ENCODE assay signal across 10 cellular contexts in the genomic region with DNA sequence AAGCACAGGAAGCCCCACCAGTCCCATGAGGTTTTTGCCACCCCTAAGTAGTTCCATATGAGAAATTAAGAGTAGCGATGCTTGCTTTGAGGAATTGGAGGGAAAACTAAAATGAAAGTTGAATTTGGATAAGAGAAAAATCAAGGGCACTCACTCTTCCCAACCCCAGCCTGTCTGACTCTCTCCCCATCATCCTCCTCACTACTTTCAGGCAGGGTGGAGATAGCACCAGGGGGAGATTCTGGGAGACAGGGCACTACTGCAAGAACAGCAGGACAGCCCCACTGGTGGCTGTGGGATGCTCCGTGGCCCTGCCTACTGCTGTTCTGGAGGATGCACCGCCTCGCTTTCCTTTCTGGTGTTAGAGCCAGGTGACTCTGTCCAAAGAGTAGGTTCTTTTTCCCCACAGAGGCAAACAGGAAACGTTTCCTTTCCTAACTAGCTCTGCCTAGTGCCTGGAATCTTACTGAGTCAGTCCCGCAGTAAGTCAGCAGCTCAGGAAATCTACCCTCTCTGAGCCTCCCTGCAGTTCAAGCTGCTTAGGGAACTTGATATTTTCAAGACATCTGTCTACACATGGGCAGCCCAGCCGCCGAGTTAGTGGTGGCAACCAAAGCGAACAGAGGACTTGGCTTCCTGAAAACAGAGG. TPM values are rescaled to one million over a fixed set of nuclear protein-coding genes. Genes with fewer than 3 reads are reported as not detected.
A peak's percentile ranks its signal among the peaks of the same experiment; 100 is the strongest.
DNase-seq lines count a peak whose midpoint lies in the region; ATAC-seq, FAIRE-seq and TF ChIP-seq lines count a peak whose summit lies in the region.
"Had no signal": no experiment of that assay in that cellular context is flagged by ENCODE, and none has a peak within 500 bp of the region (broad histone marks: within the 10 kb centered on the region; RNA-seq: fewer than 3 reads in every experiment).

No MANE protein-coding gene starts in this region.

- no peak overlapping the region for H4K91ac ChIP-seq in trophoblast cell (ENCODE audit: low read depth, low read length)

- peak overlapping the region; percentile 99 for H2AFZ ChIP-seq in endothelial cell of umbilical vein (ENCODE audit: low read depth, low read length)
- H2AFZ ChIP-seq in parathyroid adenoma: no peak overlapping the region
- H2AFZ ChIP-seq in trophoblast cell (ENCODE audit: insufficient read depth, low read length, poor library complexity): no peak overlapping the region
- H2AFZ ChIP-seq in MM.1S (ENCODE audit: low read length): no peak overlapping the region

- POLR2A ChIA-PET in Panc1 (lab: Charles Lee): no interaction called here
- POLR2A ChIA-PET in endothelial cell of umbilical vein (lab: Charles Lee): interaction anchor here (1.1 kb wide), 1 partner anchor 32 kb away, joined by 4 read pairs; no protein-coding TSS in a partner anchor

- no peak overlapping the region for H3K18ac ChIP-seq in trophoblast cell (ENCODE audit: low read length)

- no TSS peak for BruUV-seq in Panc1 (replicated peaks; lab: Mats Ljungman, UMichigan)
- BruUV-seq in endothelial cell of umbilical vein (replicated peaks; lab: Mats Ljungman, UMichigan): no TSS peak

- no peak overlapping the region for H3K4ac ChIP-seq in trophoblast cell (ENCODE audit: low read depth, low read length)

- H3K23ac ChIP-seq in trophoblast cell (ENCODE audit: low read length): no peak overlapping the region

- H3K4me1 ChIP-seq in Panc1 (ENCODE audit: control insufficient read depth, insufficient read depth, low read length): peaks cover 4% of the 10 kb centered on the region
- peaks cover 32% of the 10 kb centered on the region for H3K4me1 ChIP-seq in endothelial cell of umbilical vein (ENCODE audit: control insufficient read depth, extremely low read depth, insufficient read depth, low read length)
- H3K4me1 ChIP-seq in parathyroid adenoma: no peaks in the 10 kb centered on the region
- peaks cover 3% of the 10 kb centered on the region in 2 experiments for H3K4me1 ChIP-seq in trophoblast cell (ENCODE audit: control insufficient read depth in 1 of 2, insufficient read depth in 2 of 2, low read length in 2 of 2)
- no peaks in the 10 kb centered on the region; the same call in 1 of the 2 replicates for H3K4me1 ChIP-seq in MM.1S (ENCODE audit: low read length)

- dilution Hi-C loops in endothelial cell of umbilical vein (cut with MboI; ENCODE audit: extremely low pct_ligation_motif_present, low sequenced_read_pairs): no loop called here

- H2BK12ac ChIP-seq in trophoblast cell (ENCODE audit: low read length): no peak overlapping the region

- H2BK120ac ChIP-seq in trophoblast cell (ENCODE audit: insufficient read depth, low read length, poor library complexity): no peak overlapping the region

- H3K9me1 ChIP-seq in endothelial cell of umbilical vein (replicated peaks; ENCODE audit: control insufficient read depth, extremely low read depth, insufficient read depth, low read length): no peaks in the 10 kb centered on the region

- CTCF ChIA-PET in Panc1 (lab: Charles Lee): no interaction called here
- CTCF ChIA-PET in endothelial cell of umbilical vein (lab: Charles Lee): interaction anchor here (1.3 to 2.8 kb wide), 7 partner anchors 11 to 230 kb away, joined by 3 to 37 read pairs (median 11); no protein-coding TSS in a partner anchor

- peak; percentile 88 for FAIRE-seq in endothelial cell of umbilical vein (lab: Jason Lieb, UNC)

- H3K27ac ChIP-seq in Panc1 (ENCODE audit: low read length) (no peak overlapping the region), endothelial cell of umbilical vein (ENCODE audit: insufficient read depth, low read depth, low read length) (peak overlapping the region; percentile 79), parathyroid adenoma (peak overlapping the region; percentile 4), trophoblast cell (ENCODE audit: low read depth, low read length) (no peak overlapping the region), MM.1S (ENCODE audit: low read length) (no peak overlapping the region)

- H3K4me3 ChIP-seq in Panc1 (ENCODE audit: low read depth in 2 of 2, low read length in 2 of 2) (no peak overlapping the region), endothelial cell of umbilical vein (replicated peaks in 1 of 3; ENCODE audit: insufficient read depth in 1 of 3, low read depth in 1 of 3, low read length in 3 of 3) (peak overlapping the region in 1 of 3 experiments; percentile 38), parathyroid adenoma (ENCODE audit: low read depth, low read length) (no peak overlapping the region), trophoblast cell (ENCODE audit: low read depth, low read length) (no peak overlapping the region), MM.1S (ENCODE audit: low read length) (no peak overlapping the region)

- H3K79me2 ChIP-seq in endothelial cell of umbilical vein (ENCODE audit: control insufficient read depth, insufficient read depth, low read length): no peaks in the 10 kb centered on the region
- no peaks in the 10 kb centered on the region for H3K79me2 ChIP-seq in parathyroid adenoma
- no peaks in the 10 kb centered on the region for H3K79me2 ChIP-seq in trophoblast cell (ENCODE audit: control insufficient read depth, insufficient read depth, low read length, poor library complexity)
- H3K79me2 ChIP-seq in MM.1S (ENCODE audit: low read length): no peaks in the 10 kb centered on the region

- intact Hi-C loops in Panc1 (cut with micrococcal nuclease; ENCODE audit: unreplicated experiment) (no loop called here), endothelial cell of umbilical vein (cut with micrococcal nuclease) (loop anchor here (1.0 kb wide), 2 partner anchors 8 to 16 kb away; no protein-coding TSS in a partner anchor)

- H4K8ac ChIP-seq in trophoblast cell (ENCODE audit: low read depth, low read length): no peak overlapping the region

- H3F3A ChIP-seq in MM.1S (ENCODE audit: insufficient read depth, low read length): no peaks in the 10 kb centered on the region

- H3K9me2 ChIP-seq in MM.1S (replicated peaks; ENCODE audit: insufficient read depth, low read length): no peaks in the 10 kb centered on the region

- H4K12ac ChIP-seq in trophoblast cell (ENCODE audit: low read depth, low read length): no peak overlapping the region

- H3K4me2 ChIP-seq in endothelial cell of umbilical vein (ENCODE audit: insufficient read depth, low read length): peak overlapping the region; percentile 81
- H3K4me2 ChIP-seq in parathyroid adenoma (ENCODE audit: low read length): no peak overlapping the region
- H3K4me2 ChIP-seq in trophoblast cell (ENCODE audit: low read length): no peak overlapping the region
- H3K4me2 ChIP-seq in MM.1S (ENCODE audit: low read depth, low read length): no peak overlapping the region

- WGBS in trophoblast cell (ENCODE audit: extremely low coverage, insufficient coverage, insufficient read length): no CpG with 5 or more reads among the region's 9 CpGs

- DNase-seq in EH (ENCODE audit: low read depth): peak; percentile 63
- no peak for DNase-seq in Panc1 (ENCODE audit: low read depth, low spot score)
- DNase-seq in endothelial cell of umbilical vein (ENCODE audit: low read depth, low spot score): peak; percentile 94
- no peak for DNase-seq in NCI-H1436 treated with DMSO at 0.1 percent for 48 hours (lab: John Stamatoyannopoulos, UW)
- no peak for DNase-seq in trophoblast cell
- DNase-seq in MM.1S: no peak
- DNase-seq in DMS153 (lab: John Stamatoyannopoulos, UW): no peak
- DNase-seq: NCI-H526 treated with DMSO at 0.1 percent for 48 hours; stimulated activated CD4-positive, alpha-beta T cell treated with anti-CD3 and anti-CD28 coated beads, Interleukin-4, amount 100 ng/mL, for 4 hours had no signal

- no peaks in the 10 kb centered on the region for H3K27me3 ChIP-seq in Panc1 (ENCODE audit: control insufficient read depth, insufficient read depth, low read length)
- H3K27me3 ChIP-seq in endothelial cell of umbilical vein (ENCODE audit: control insufficient read depth in 2 of 2, insufficient read depth in 2 of 2, low read length in 2 of 2): no peaks in the 10 kb centered on the region
- no peaks in the 10 kb centered on the region for H3K27me3 ChIP-seq in parathyroid adenoma (ENCODE audit: control insufficient read depth, insufficient read depth, low read length)
- H3K27me3 ChIP-seq in trophoblast cell (ENCODE audit: insufficient read depth, low read length): no peaks in the 10 kb centered on the region
- H3K27me3 ChIP-seq in MM.1S (replicated peaks; ENCODE audit: insufficient read depth, low read length): no peaks in the 10 kb centered on the region

- TF ChIP-seq POLR2A in endothelial cell of umbilical vein (IDR thresholded peaks at IDR 0.05; ENCODE audit: low read depth, low read length): no peak

- peak overlapping the region; percentile 63 for H3K9ac ChIP-seq in endothelial cell of umbilical vein (replicated peaks; ENCODE audit: extremely low read depth, insufficient read depth, low read length)
- no peak overlapping the region for H3K9ac ChIP-seq in parathyroid adenoma
- no peak overlapping the region for H3K9ac ChIP-seq in trophoblast cell (ENCODE audit: low read length)
- H3K9ac ChIP-seq in MM.1S (ENCODE audit: low read length): no peak overlapping the region

- no peaks in the 10 kb centered on the region for H3K79me1 ChIP-seq in trophoblast cell (ENCODE audit: low read length)

- ATAC-seq in Panc1: peak; percentile 80

- no peak overlapping the region for H2BK5ac ChIP-seq in trophoblast cell (ENCODE audit: low read depth, low read length, poor library complexity)

- H4K20me1 ChIP-seq in endothelial cell of umbilical vein (replicated peaks; ENCODE audit: control insufficient read depth, extremely low read depth, insufficient read depth, low read length) (no peaks in the 10 kb centered on the region), MM.1S (ENCODE audit: insufficient read depth, low read length) (no peaks in the 10 kb centered on the region)

- H3K9me3 ChIP-seq in Panc1 (ENCODE audit: control insufficient read depth, insufficient read depth, low read depth, low read length) (no peaks in the 10 kb centered on the region), endothelial cell of umbilical vein (replicated peaks; ENCODE audit: control insufficient read depth, insufficient read depth, low read length) (no peaks in the 10 kb centered on the region), parathyroid adenoma (ENCODE audit: control insufficient read depth, low read length) (no peaks in the 10 kb centered on the region), trophoblast cell (ENCODE audit: insufficient read depth, low read depth, low read length) (no peaks in the 10 kb centered on the region), MM.1S (replicated peaks; ENCODE audit: insufficient read depth, low read length) (no peaks in the 10 kb centered on the region)

- no peak for TF ChIP-seq CTCF in Panc1 (IDR thresholded peaks at IDR 0.05)
- no peak for TF ChIP-seq CTCF in endothelial cell of umbilical vein (IDR thresholded peaks at IDR 0.05; ENCODE audit: extremely low read depth in 1 of 2, insufficient read depth in 1 of 2, low read depth in 1 of 2, low read length in 2 of 2)
- TF ChIP-seq CTCF in parathyroid adenoma (IDR thresholded peaks at IDR 0.05): no peak
- TF ChIP-seq CTCF in MM.1S (IDR thresholded peaks at IDR 0.05; ENCODE audit: low read length): no peak

- H3K36me3 ChIP-seq in Panc1 (ENCODE audit: control insufficient read depth, insufficient read depth, low read length) (no peaks in the 10 kb centered on the region), endothelial cell of umbilical vein (ENCODE audit: control insufficient read depth in 2 of 2, extremely low read depth in 1 of 2, insufficient read depth in 2 of 2, low read length in 2 of 2) (no peaks in the 10 kb centered on the region), parathyroid adenoma (ENCODE audit: control insufficient read depth, insufficient read depth, low read length) (no peaks in the 10 kb centered on the region), trophoblast cell (ENCODE audit: control insufficient read depth in 1 of 2, insufficient read depth in 2 of 2, low read length in 2 of 2) (no peaks in the 10 kb centered on the region), MM.1S (replicated peaks; ENCODE audit: insufficient read depth, low read length) (no peaks in the 10 kb centered on the region)

- in situ Hi-C loops in Panc1 (cut with HindIII; ENCODE audit: low pct_unique_long_range_greater_than_20kb, low sequenced_read_pairs): loop anchor here (5.0 kb wide), 1 partner anchor 42 kb away; no protein-coding TSS in a partner anchor

- no peak overlapping the region for H2AK5ac ChIP-seq in trophoblast cell (ENCODE audit: low read length)

- no peak overlapping the region for H3K14ac ChIP-seq in trophoblast cell (ENCODE audit: low read length)

RNA-seq across cellular contexts. Expression of a gene that starts 11.2 kb away (rescaled TPM):
- total RNA-seq in Panc1 (2021; ENCODE audit: unreplicated experiment) (132 TPM), endothelial cell of umbilical vein (249 and 271 TPM in 2 replicates)
- 140 TPM for polyA plus RNA-seq in Panc1 (2012; ENCODE audit: insufficient read length)
- 277 and 298 TPM in 2 replicates for polyA plus RNA-seq in endothelial cell of umbilical vein
- 254 and 295 TPM in 2 replicates for polyA plus RNA-seq in endothelial cell of umbilical vein (2011; cell fraction: cytosol; rRNA removed)
- 225 and 229 TPM in 2 replicates for polyA plus RNA-seq in endothelial cell of umbilical vein (2011; cell fraction: nucleus; rRNA removed)
- polyA plus RNA-seq in endothelial cell of umbilical vein (2012): 225 and 308 TPM in 2 replicates
- polyA minus RNA-seq in endothelial cell of umbilical vein: 251 and 253 TPM in 2 replicates
- polyA minus RNA-seq in endothelial cell of umbilical vein (2011; cell fraction: cytosol; rRNA and poly(A)+ RNA removed): 24.6 TPM
- 74.0 and 113 TPM in 2 replicates for polyA minus RNA-seq in endothelial cell of umbilical vein (2011; cell fraction: nucleus; rRNA and poly(A)+ RNA removed)
- polyA plus RNA-seq in trophoblast cell (2013): 35.3 and 35.6 TPM in 2 replicates

RNA-seq across cellular contexts. Expression of a gene that starts 55.7 kb away (rescaled TPM):
- total RNA-seq in Panc1 (2021; ENCODE audit: unreplicated experiment): 90.6 TPM
- polyA plus RNA-seq in Panc1 (2012; ENCODE audit: insufficient read length): 107 TPM
- total RNA-seq in endothelial cell of umbilical vein: 87.3 and 103 TPM in 2 replicates
- 58.4 and 63.1 TPM in 2 replicates for polyA plus RNA-seq in endothelial cell of umbilical vein
- polyA plus RNA-seq in endothelial cell of umbilical vein (2011; cell fraction: cytosol; rRNA removed): 48.2 and 59.3 TPM in 2 replicates
- polyA plus RNA-seq in endothelial cell of umbilical vein (2011; cell fraction: nucleus; rRNA removed): 60.5 and 77.4 TPM in 2 replicates
- 60.2 and 63.8 TPM in 2 replicates for polyA plus RNA-seq in endothelial cell of umbilical vein (2012)
- polyA minus RNA-seq in endothelial cell of umbilical vein: 53.5 and 54.4 TPM in 2 replicates
- 19.0 TPM for polyA minus RNA-seq in endothelial cell of umbilical vein (2011; cell fraction: cytosol; rRNA and poly(A)+ RNA removed)
- 22.0 and 23.6 TPM in 2 replicates for polyA minus RNA-seq in endothelial cell of umbilical vein (2011; cell fraction: nucleus; rRNA and poly(A)+ RNA removed)
- polyA plus RNA-seq in trophoblast cell (2013): 39.3 and 41.5 TPM in 2 replicates

RNA-seq across cellular contexts. Expression of a gene that starts 56.5 kb away (rescaled TPM):
- 16.5 TPM for total RNA-seq in Panc1 (2021; ENCODE audit: unreplicated experiment)
- polyA plus RNA-seq in Panc1 (2012; ENCODE audit: insufficient read length): 14.0 TPM
- total RNA-seq in endothelial cell of umbilical vein: 10.6 and 12.0 TPM in 2 replicates
- 22.3 and 23.3 TPM in 2 replicates for polyA plus RNA-seq in endothelial cell of umbilical vein
- 12.1 and 12.9 TPM in 2 replicates for polyA plus RNA-seq in endothelial cell of umbilical vein (2011; cell fraction: cytosol; rRNA removed)
- polyA plus RNA-seq in endothelial cell of umbilical vein (2011; cell fraction: nucleus; rRNA removed): 13.5 and 15.0 TPM in 2 replicates
- polyA plus RNA-seq in endothelial cell of umbilical vein (2012): 6.6 and 8.4 TPM in 2 replicates
- 15.3 and 22.2 TPM in 2 replicates for polyA minus RNA-seq in endothelial cell of umbilical vein
- polyA minus RNA-seq in endothelial cell of umbilical vein (2011; cell fraction: cytosol; rRNA and poly(A)+ RNA removed): 22.1 TPM
- 7.6 and 12.0 TPM in 2 replicates for polyA minus RNA-seq in endothelial cell of umbilical vein (2011; cell fraction: nucleus; rRNA and poly(A)+ RNA removed)
- polyA plus RNA-seq in trophoblast cell (2013): 8.2 TPM in 2 replicates

Comparison
In these comparisons a context has a peak if more than half of its experiments do, and no peak if none do; other contexts are left out.
1. DNase-seq: peak in EH (single experiment) and endothelial cell of umbilical vein (single experiment); none in Panc1 (single experiment), NCI-H1436 treated with DMSO at 0.1 percent for 48 hours (single experiment), trophoblast cell (0 of 2), MM.1S (single experiment) and DMS153 (single experiment).
2. H3K27ac ChIP-seq: peak in endothelial cell of umbilical vein (single experiment) and parathyroid adenoma (single experiment); none in Panc1 (single experiment), trophoblast cell (single experiment) and MM.1S (single experiment).